ENCODE assay signal across 19 cellular contexts in the genomic region with DNA sequence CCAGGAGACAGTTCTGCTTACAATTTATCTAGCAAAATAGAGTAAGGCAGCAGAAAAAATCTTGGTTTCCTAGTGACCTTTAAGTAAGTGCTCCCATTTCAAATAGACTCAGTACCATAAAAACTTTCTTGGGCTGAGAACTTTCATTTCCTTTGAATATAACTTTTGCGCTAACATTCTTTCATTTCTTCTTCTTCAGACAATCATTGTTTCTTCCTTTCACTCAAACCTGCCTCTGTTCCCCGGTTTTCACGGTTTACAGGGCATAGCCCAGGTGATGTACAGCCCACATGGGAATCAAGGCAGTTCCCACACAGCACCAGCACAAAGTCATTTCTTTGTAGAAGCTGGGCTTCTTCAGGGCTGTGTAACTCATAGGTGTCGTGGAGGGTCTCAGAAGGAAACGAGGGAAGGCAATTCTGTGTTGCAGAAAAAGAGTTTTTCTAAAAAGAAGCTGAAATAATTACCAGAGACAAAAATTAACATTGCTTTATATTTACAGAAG.
A peak's percentile ranks its signal among the peaks of the same experiment; 100 is the strongest.
DNase-seq lines count a peak whose midpoint lies in the region; ATAC-seq lines count a peak whose summit lies in the region.
"Had no signal": no experiment of that assay in that cellular context is flagged by ENCODE, and none has a peak within 500 bp of the region (broad histone marks: within the 10 kb centered on the region; RNA-seq: fewer than 3 reads in every experiment).

No MANE protein-coding gene starts in this region.

- H3K4me1 ChIP-seq in BLaER1 (peaks cover 28% of the 10 kb centered on the region), SJCRH30 (peaks cover 18% of the 10 kb centered on the region), mesenchymal stem cell (ENCODE audit: control insufficient read depth, insufficient read depth, low read depth, low read length) (no peaks in the 10 kb centered on the region)

- H3K9me3 ChIP-seq in BLaER1 (peaks cover 21% of the 10 kb centered on the region), SJCRH30 (replicated peaks) (peaks cover 7% of the 10 kb centered on the region), mesenchymal stem cell (ENCODE audit: control insufficient read depth, low read length) (peaks cover 8% of the 10 kb centered on the region)

- no peak overlapping the region for H2BK12ac ChIP-seq in mesenchymal stem cell (ENCODE audit: low read length in 2 of 2)

- H3K23ac ChIP-seq in mesenchymal stem cell (ENCODE audit: low read length in 2 of 2), result no peak overlapping the region

- H4K91ac ChIP-seq in mesenchymal stem cell (ENCODE audit: low read length), result no peak overlapping the region

- no peaks in the 10 kb centered on the region for H3K27me3 ChIP-seq in BLaER1
- H3K27me3 ChIP-seq in SJCRH30, result no peaks in the 10 kb centered on the region
- no peaks in the 10 kb centered on the region for H3K27me3 ChIP-seq in mesenchymal stem cell (ENCODE audit: control insufficient read depth in 1 of 2, insufficient read depth in 1 of 2, low read length in 2 of 2)

- H3K4me2 ChIP-seq in BLaER1 (peak overlapping the region; percentile 46), mesenchymal stem cell (ENCODE audit: low read length, poor library complexity, severe bottlenecking) (no peak overlapping the region)

- H3K27ac ChIP-seq in BLaER1, result no peak overlapping the region
- peak overlapping the region; percentile 51; the same call in 1 of the 2 replicates for H3K27ac ChIP-seq in SJCRH30
- no peak overlapping the region for H3K27ac ChIP-seq in mesenchymal stem cell (ENCODE audit: low read length, poor library complexity, severe bottlenecking)

- no peak overlapping the region for H2AFZ ChIP-seq in mesenchymal stem cell (ENCODE audit: low read depth, low read length)

- 95% methylated on average over 4 of the region's 5 CpGs for WGBS in mesenchymal stem cell

- no peak overlapping the region for H3K14ac ChIP-seq in mesenchymal stem cell (ENCODE audit: low read length in 2 of 2)

- no peak overlapping the region for H3K4me3 ChIP-seq in BLaER1
- H3K4me3 ChIP-seq in SJCRH30, result no peak overlapping the region
- H3K4me3 ChIP-seq in mesenchymal stem cell (ENCODE audit: insufficient read depth in 1 of 2, low read depth in 1 of 2, low read length in 2 of 2), result no peak overlapping the region

- H3K9ac ChIP-seq in BLaER1 (0 out of 2 replicates have a peak overlapping the region, but pooled peaks have one; percentile 1), mesenchymal stem cell (ENCODE audit: low read length) (no peak overlapping the region)

- H3K18ac ChIP-seq in mesenchymal stem cell (ENCODE audit: low read depth in 1 of 2, low read length in 2 of 2), result peak overlapping the region in 1 of 2 experiments; percentile 12

- no peak overlapping the region for H2AK5ac ChIP-seq in mesenchymal stem cell (ENCODE audit: low read length, severe bottlenecking)

- no peak overlapping the region for H2BK15ac ChIP-seq in mesenchymal stem cell (ENCODE audit: low read depth, poor library complexity, severe bottlenecking)

- no peaks in the 10 kb centered on the region for H3K79me1 ChIP-seq in mesenchymal stem cell (replicated peaks; ENCODE audit: low read length, poor library complexity, severe bottlenecking)

- ATAC-seq in GM19351 (IDR thresholded peaks at IDR 0.05; ENCODE audit: unreplicated experiment) (peak; percentile 32), HG03108 (IDR thresholded peaks at IDR 0.05; ENCODE audit: unreplicated experiment) (no peak)
- ATAC-seq: HepG2 had no signal

- peak overlapping the region; percentile 60 for H4K8ac ChIP-seq in mesenchymal stem cell (ENCODE audit: low read length)

- H2BK120ac ChIP-seq in mesenchymal stem cell (ENCODE audit: low read depth, low read length), result no peak overlapping the region

- no peak overlapping the region for H2BK5ac ChIP-seq in mesenchymal stem cell (ENCODE audit: low read depth, low read length, poor library complexity, severe bottlenecking)

- DNase-seq in SJCRH30 (no peak), mesenchymal stem cell (no peak), HUDEP-2 (lab: John Stamatoyannopoulos, UW; ENCODE audit: unreplicated experiment in 76 of 76) (no peak), mesenteric fat pad (ENCODE audit: low spot score) (no peak), GM19240 (ENCODE audit: insufficient read length, low spot score) (no peak)
- DNase-seq: AML-193; DMS79; KG1; NCI-H1092 treated with DMSO at 0.1 percent for 48 hours; NCI-H1436 treated with DMSO at 0.1 percent for 48 hours; NCI-H1930; NCI-H510A; NCI-H774; NK-92 treated with Interleukin-12 subunit alpha and Interleukin-12 subunit beta, amount 100 ng/mL, for 24 hours; OCI-M1 had no signal

- H4K20me1 ChIP-seq in BLaER1, result no peaks in the 10 kb centered on the region

- H3K36me3 ChIP-seq in BLaER1 (peaks cover 11% of the 10 kb centered on the region; the same call in 1 of the 2 replicates), SJCRH30 (no peaks in the 10 kb centered on the region), mesenchymal stem cell (ENCODE audit: control insufficient read depth in 1 of 2, insufficient read depth in 2 of 2, low read depth in 1 of 2, low read length in 2 of 2) (peaks cover 0 to 18% of the 10 kb centered on the region in 2 experiments)

- no peak overlapping the region for H3K4ac ChIP-seq in mesenchymal stem cell (ENCODE audit: low read depth in 1 of 2, low read length in 2 of 2)
